ENCODE assay signal across 8 cellular contexts in genomic region chr19:18224525-18225354, GRCh38. TPM values are rescaled to one million over a fixed set of nuclear protein-coding genes. Genes with fewer than 3 reads are reported as not detected.
DNase-seq lines count a peak whose midpoint lies in the region; ATAC-seq and TF ChIP-seq lines count a peak whose summit lies in the region.

No MANE protein-coding gene starts in this region.

- TF ChIP-seq POLR2A in ovary (IDR thresholded peaks at IDR 0.05) = no peak

- H3K4me3 ChIP-seq in ovary (peak overlapping the region; percentile 34), thoracic aorta (peak overlapping the region; percentile 70)

- H3K27me3 Mint-ChIP-seq in activated naive CD8-positive, alpha-beta T cell treated with anti-CD3 and anti-CD28 coated beads, Interleukin-2, amount 50 U/mL, for 24 hours = peaks cover 68% of the 10 kb centered on the region

- no peak for TF ChIP-seq CTCF in ovary (IDR thresholded peaks at IDR 0.05)
- no peak for TF ChIP-seq CTCF in thoracic aorta (IDR thresholded peaks at IDR 0.05)

- peak; percentile 68 for DNase-seq in GM04503 (ENCODE audit: low read depth)
- DNase-seq in NCI-H1105 treated with DMSO at 0.1 percent for 48 hours (lab: John Stamatoyannopoulos, UW) = peak; percentile 97
- peak; percentile 98 for DNase-seq in SW480 (ENCODE audit: low spot score)
- DNase-seq in activated naive CD8-positive, alpha-beta T cell treated with anti-CD3 and anti-CD28 coated beads, Interleukin-2, amount 50 U/mL, for 24 hours = peak; percentile 88
- DNase-seq in cardiac septum (ENCODE audit: low spot score) = peak; percentile 96
- peak; percentile 98 to 99 (median 99) for DNase-seq in ovary
- peak; percentile 95 for DNase-seq in thoracic aorta (ENCODE audit: low spot score)

- H3K9me3 ChIP-seq in ovary (no peaks in the 10 kb centered on the region), thoracic aorta (no peaks in the 10 kb centered on the region)

- H3K36me3 Mint-ChIP-seq in activated naive CD8-positive, alpha-beta T cell treated with anti-CD3 and anti-CD28 coated beads, Interleukin-2, amount 50 U/mL, for 24 hours (ENCODE audit: low read depth) = no peaks in the 10 kb centered on the region

- intact Hi-C loops in cardiac septum (cut with DNase I) (no loop called here), ovary (cut with DNase I) (loop anchor here in 1 of 4 donors (10.0 kb wide), 1 partner anchor 70 kb away; the partner anchor contains the start of gene PIK3R2)

- H3K4me1 ChIP-seq in ovary (ENCODE audit: insufficient read depth) (peaks cover 6% of the 10 kb centered on the region), thoracic aorta (ENCODE audit: control insufficient read depth in 1 of 2, low read depth in 2 of 2) (peaks cover 9 to 28% of the 10 kb centered on the region in 2 donors)

- peak overlapping the region in 1 of 2 donors; percentile 51 for H3K27ac ChIP-seq in ovary
- H3K27ac ChIP-seq in thoracic aorta = no peak overlapping the region

- H3K4me3 Mint-ChIP-seq in activated naive CD8-positive, alpha-beta T cell treated with anti-CD3 and anti-CD28 coated beads, Interleukin-2, amount 50 U/mL, for 24 hours = peak overlapping the region; percentile 71

- H3K9me3 Mint-ChIP-seq in activated naive CD8-positive, alpha-beta T cell treated with anti-CD3 and anti-CD28 coated beads, Interleukin-2, amount 50 U/mL, for 24 hours = no peaks in the 10 kb centered on the region

- H3K36me3 ChIP-seq in ovary = no peaks in the 10 kb centered on the region
- H3K36me3 ChIP-seq in thoracic aorta = no peaks in the 10 kb centered on the region

- peak overlapping the region; percentile 74 for H3K27ac Mint-ChIP-seq in activated naive CD8-positive, alpha-beta T cell treated with anti-CD3 and anti-CD28 coated beads, Interleukin-2, amount 50 U/mL, for 24 hours

- H3K4me1 Mint-ChIP-seq in activated naive CD8-positive, alpha-beta T cell treated with anti-CD3 and anti-CD28 coated beads, Interleukin-2, amount 50 U/mL, for 24 hours = peaks cover 30% of the 10 kb centered on the region

- 1 to 2% (median 1%) methylated on average over 69 to 81 of the region's 81 CpGs for WGBS in ovary, 3 donors

- peak; percentile 88 for ATAC-seq in HG02610 (IDR thresholded peaks at IDR 0.05; ENCODE audit: unreplicated experiment)
- ATAC-seq in activated naive CD8-positive, alpha-beta T cell treated with anti-CD3 and anti-CD28 coated beads, Interleukin-2, amount 50 U/mL, for 24 hours = peak; percentile 97
- peak; percentile 96 for ATAC-seq in thoracic aorta (ENCODE audit: insufficient number of reproducible peaks, low FRiP score, low read depth)

- peaks cover 4% of the 10 kb centered on the region for H3K27me3 ChIP-seq in ovary
- H3K27me3 ChIP-seq in thoracic aorta (replicated peaks; ENCODE audit: insufficient read depth) = peaks cover 19% of the 10 kb centered on the region

- no peak for TF ChIP-seq EP300 in ovary (IDR thresholded peaks at IDR 0.05)

RNA-seq across cellular contexts. Expression of gene PDE4C, which starts 1.5 kb away (rescaled TPM):
- 1.3 TPM for total RNA-seq in cardiac septum
- 1 to 10 TPM in 4 of 7 donors, under 1 TPM in 2, not detected in 1; 0.57 to 1.7 (median 1.1) TPM for total RNA-seq in ovary
- polyA plus RNA-seq in ovary = under 1 TPM; 0.50 to 0.67 TPM
- total RNA-seq in thoracic aorta = under 1 TPM; 0.41 to 0.42 TPM

RNA-seq across cellular contexts. Expression of gene RAB3A, which starts 20.9 kb away (rescaled TPM):
- total RNA-seq in cardiac septum = 21.7 TPM
- total RNA-seq in ovary = 10 to 100 TPM in 2 of 7 donors, 1 to 10 TPM in 5; 1.9 to 32.9 (median 9.0) TPM
- 1 to 10 TPM; 5.5 to 7.9 TPM for polyA plus RNA-seq in ovary
- total RNA-seq in thoracic aorta = 1 to 10 TPM in 1 of 2 donors, not detected in 1; 1.9 TPM

RNA-seq across cellular contexts. Expression of gene MPV17L2, which starts 31.7 kb away (rescaled TPM):
- total RNA-seq in cardiac septum (14.6 TPM), ovary (10 to 100 TPM in 2 of 7 donors, 1 to 10 TPM in 5; 6.9 to 15.2 (median 8.6) TPM), thoracic aorta (10 to 100 TPM; 10.6 to 16.1 TPM)
- polyA plus RNA-seq in ovary = 10 to 100 TPM in 1 of 2 donors, 1 to 10 TPM in 1; 3.5 to 12.0 TPM

RNA-seq across cellular contexts. Expression of gene IQCN, which starts 49.5 kb away (rescaled TPM):
- total RNA-seq in cardiac septum (1.1 TPM), ovary (10 to 100 TPM in 5 of 7 donors, 1 to 10 TPM in 2; 6.0 to 18.4 (median 11.7) TPM), thoracic aorta (10 to 100 TPM in 1 of 2 donors, 1 to 10 TPM in 1; 8.7 to 29.2 TPM)
- polyA plus RNA-seq in ovary = 1 to 10 TPM; 2.5 to 9.3 TPM

RNA-seq across cellular contexts. Expression of gene IFI30, which starts 51.1 kb away (rescaled TPM):
- total RNA-seq in cardiac septum (14.6 TPM), ovary (10 to 100 TPM; 10.1 to 70.9 (median 16.1) TPM), thoracic aorta (10 to 100 TPM; 59.4 to 72.3 TPM)
- polyA plus RNA-seq in ovary = 10 to 100 TPM; 21.8 to 34.4 TPM
